Comparison of ENCODE assay signal across 1 cellular context in genomic region chr14:58298477-58298879, GRCh38.
TF ChIP-seq lines count a peak whose summit lies in the region.

A gene with protein sequence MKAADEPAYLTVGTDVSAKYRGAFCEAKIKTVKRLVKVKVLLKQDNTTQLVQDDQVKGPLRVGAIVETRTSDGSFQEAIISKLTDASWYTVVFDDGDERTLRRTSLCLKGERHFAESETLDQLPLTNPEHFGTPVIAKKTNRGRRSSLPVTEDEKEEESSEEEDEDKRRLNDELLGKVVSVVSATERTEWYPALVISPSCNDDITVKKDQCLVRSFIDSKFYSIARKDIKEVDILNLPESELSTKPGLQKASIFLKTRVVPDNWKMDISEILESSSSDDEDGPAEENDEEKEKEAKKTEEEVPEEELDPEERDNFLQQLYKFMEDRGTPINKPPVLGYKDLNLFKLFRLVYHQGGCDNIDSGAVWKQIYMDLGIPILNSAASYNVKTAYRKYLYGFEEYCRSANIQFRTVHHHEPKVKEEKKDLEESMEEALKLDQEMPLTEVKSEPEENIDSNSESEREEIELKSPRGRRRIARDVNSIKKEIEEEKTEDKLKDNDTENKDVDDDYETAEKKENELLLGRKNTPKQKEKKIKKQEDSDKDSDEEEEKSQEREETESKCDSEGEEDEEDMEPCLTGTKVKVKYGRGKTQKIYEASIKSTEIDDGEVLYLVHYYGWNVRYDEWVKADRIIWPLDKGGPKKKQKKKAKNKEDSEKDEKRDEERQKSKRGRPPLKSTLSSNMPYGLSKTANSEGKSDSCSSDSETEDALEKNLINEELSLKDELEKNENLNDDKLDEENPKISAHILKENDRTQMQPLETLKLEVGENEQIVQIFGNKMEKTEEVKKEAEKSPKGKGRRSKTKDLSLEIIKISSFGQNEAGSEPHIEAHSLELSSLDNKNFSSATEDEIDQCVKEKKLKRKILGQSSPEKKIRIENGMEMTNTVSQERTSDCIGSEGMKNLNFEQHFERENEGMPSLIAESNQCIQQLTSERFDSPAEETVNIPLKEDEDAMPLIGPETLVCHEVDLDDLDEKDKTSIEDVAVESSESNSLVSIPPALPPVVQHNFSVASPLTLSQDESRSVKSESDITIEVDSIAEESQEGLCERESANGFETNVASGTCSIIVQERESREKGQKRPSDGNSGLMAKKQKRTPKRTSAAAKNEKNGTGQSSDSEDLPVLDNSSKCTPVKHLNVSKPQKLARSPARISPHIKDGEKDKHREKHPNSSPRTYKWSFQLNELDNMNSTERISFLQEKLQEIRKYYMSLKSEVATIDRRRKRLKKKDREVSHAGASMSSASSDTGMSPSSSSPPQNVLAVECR (plus strand): TSS chr14:58298555. CDS start chr14:58299855, 1,300 bp downstream.

TF ChIP-seq in H1, 55 proteins besides CTCF, POLR2A, EP300 and RAD21 (continued from another document):
- TF ChIP-seq, protein P1, sequence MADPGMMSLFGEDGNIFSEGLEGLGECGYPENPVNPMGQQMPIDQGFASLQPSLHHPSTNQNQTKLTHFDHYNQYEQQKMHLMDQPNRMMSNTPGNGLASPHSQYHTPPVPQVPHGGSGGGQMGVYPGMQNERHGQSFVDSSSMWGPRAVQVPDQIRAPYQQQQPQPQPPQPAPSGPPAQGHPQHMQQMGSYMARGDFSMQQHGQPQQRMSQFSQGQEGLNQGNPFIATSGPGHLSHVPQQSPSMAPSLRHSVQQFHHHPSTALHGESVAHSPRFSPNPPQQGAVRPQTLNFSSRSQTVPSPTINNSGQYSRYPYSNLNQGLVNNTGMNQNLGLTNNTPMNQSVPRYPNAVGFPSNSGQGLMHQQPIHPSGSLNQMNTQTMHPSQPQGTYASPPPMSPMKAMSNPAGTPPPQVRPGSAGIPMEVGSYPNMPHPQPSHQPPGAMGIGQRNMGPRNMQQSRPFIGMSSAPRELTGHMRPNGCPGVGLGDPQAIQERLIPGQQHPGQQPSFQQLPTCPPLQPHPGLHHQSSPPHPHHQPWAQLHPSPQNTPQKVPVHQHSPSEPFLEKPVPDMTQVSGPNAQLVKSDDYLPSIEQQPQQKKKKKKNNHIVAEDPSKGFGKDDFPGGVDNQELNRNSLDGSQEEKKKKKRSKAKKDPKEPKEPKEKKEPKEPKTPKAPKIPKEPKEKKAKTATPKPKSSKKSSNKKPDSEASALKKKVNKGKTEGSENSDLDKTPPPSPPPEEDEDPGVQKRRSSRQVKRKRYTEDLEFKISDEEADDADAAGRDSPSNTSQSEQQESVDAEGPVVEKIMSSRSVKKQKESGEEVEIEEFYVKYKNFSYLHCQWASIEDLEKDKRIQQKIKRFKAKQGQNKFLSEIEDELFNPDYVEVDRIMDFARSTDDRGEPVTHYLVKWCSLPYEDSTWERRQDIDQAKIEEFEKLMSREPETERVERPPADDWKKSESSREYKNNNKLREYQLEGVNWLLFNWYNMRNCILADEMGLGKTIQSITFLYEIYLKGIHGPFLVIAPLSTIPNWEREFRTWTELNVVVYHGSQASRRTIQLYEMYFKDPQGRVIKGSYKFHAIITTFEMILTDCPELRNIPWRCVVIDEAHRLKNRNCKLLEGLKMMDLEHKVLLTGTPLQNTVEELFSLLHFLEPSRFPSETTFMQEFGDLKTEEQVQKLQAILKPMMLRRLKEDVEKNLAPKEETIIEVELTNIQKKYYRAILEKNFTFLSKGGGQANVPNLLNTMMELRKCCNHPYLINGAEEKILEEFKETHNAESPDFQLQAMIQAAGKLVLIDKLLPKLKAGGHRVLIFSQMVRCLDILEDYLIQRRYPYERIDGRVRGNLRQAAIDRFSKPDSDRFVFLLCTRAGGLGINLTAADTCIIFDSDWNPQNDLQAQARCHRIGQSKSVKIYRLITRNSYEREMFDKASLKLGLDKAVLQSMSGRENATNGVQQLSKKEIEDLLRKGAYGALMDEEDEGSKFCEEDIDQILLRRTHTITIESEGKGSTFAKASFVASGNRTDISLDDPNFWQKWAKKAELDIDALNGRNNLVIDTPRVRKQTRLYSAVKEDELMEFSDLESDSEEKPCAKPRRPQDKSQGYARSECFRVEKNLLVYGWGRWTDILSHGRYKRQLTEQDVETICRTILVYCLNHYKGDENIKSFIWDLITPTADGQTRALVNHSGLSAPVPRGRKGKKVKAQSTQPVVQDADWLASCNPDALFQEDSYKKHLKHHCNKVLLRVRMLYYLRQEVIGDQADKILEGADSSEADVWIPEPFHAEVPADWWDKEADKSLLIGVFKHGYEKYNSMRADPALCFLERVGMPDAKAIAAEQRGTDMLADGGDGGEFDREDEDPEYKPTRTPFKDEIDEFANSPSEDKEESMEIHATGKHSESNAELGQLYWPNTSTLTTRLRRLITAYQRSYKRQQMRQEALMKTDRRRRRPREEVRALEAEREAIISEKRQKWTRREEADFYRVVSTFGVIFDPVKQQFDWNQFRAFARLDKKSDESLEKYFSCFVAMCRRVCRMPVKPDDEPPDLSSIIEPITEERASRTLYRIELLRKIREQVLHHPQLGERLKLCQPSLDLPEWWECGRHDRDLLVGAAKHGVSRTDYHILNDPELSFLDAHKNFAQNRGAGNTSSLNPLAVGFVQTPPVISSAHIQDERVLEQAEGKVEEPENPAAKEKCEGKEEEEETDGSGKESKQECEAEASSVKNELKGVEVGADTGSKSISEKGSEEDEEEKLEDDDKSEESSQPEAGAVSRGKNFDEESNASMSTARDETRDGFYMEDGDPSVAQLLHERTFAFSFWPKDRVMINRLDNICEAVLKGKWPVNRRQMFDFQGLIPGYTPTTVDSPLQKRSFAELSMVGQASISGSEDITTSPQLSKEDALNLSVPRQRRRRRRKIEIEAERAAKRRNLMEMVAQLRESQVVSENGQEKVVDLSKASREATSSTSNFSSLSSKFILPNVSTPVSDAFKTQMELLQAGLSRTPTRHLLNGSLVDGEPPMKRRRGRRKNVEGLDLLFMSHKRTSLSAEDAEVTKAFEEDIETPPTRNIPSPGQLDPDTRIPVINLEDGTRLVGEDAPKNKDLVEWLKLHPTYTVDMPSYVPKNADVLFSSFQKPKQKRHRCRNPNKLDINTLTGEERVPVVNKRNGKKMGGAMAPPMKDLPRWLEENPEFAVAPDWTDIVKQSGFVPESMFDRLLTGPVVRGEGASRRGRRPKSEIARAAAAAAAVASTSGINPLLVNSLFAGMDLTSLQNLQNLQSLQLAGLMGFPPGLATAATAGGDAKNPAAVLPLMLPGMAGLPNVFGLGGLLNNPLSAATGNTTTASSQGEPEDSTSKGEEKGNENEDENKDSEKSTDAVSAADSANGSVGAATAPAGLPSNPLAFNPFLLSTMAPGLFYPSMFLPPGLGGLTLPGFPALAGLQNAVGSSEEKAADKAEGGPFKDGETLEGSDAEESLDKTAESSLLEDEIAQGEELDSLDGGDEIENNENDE (IDR thresholded peaks at IDR 0.05; ENCODE audit: insufficient replicate concordance, low read length): no peak
- TF ChIP-seq NRF1 (IDR thresholded peaks at IDR 0.05; ENCODE audit: low read depth, low read length): no peak
- TF ChIP-seq, protein P2, sequence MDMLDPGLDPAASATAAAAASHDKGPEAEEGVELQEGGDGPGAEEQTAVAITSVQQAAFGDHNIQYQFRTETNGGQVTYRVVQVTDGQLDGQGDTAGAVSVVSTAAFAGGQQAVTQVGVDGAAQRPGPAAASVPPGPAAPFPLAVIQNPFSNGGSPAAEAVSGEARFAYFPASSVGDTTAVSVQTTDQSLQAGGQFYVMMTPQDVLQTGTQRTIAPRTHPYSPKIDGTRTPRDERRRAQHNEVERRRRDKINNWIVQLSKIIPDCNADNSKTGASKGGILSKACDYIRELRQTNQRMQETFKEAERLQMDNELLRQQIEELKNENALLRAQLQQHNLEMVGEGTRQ (IDR thresholded peaks at IDR 0.05; ENCODE audit: low read length): no peak
- TF ChIP-seq MAFK (IDR thresholded peaks at IDR 0.05; ENCODE audit: low read depth, low read length): no peak
- TF ChIP-seq, protein P3, sequence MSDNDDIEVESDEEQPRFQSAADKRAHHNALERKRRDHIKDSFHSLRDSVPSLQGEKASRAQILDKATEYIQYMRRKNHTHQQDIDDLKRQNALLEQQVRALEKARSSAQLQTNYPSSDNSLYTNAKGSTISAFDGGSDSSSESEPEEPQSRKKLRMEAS (IDR thresholded peaks at IDR 0.05): no peak; the same call in 1 of the 2 replicates
- TF ChIP-seq YY1 (IDR thresholded peaks at IDR 0.05; ENCODE audit: low read depth, low read length): no peak
- peak; percentile 82 for TF ChIP-seq KDM4A (IDR thresholded peaks at IDR 0.05; ENCODE audit: low read depth, low read length, severe bottlenecking)
- TF ChIP-seq KDM5A (IDR thresholded peaks at IDR 0.05; ENCODE audit: low read length): peak; percentile 72
- no peak for TF ChIP-seq CREB1 (IDR thresholded peaks at IDR 0.05)
- TF ChIP-seq E2F6 (IDR thresholded peaks at IDR 0.05): peak; percentile 41
- no peak for TF ChIP-seq RXRA (IDR thresholded peaks at IDR 0.05; ENCODE audit: insufficient read depth, low read depth, low read length)
- no peak for TF ChIP-seq BACH1 (IDR thresholded peaks at IDR 0.05; ENCODE audit: low read length)
- no peak for TF ChIP-seq RNF2 (IDR thresholded peaks at IDR 0.05; ENCODE audit: borderline replicate concordance, low read depth, low read length, missing control alignments, poor library complexity, severe bottlenecking)
- TF ChIP-seq HDAC2 (IDR thresholded peaks at IDR 0.05; ENCODE audit: borderline replicate concordance in 1 of 2, low read depth in 2 of 2, low read length in 2 of 2): peak; percentile 54 to 96; a peak in 3 of 4 replicates
- no peak for TF ChIP-seq FOSL1 (IDR thresholded peaks at IDR 0.05; ENCODE audit: insufficient read depth, low read depth, low read length)
- TF ChIP-seq GTF2F1 (IDR thresholded peaks at IDR 0.05; ENCODE audit: borderline replicate concordance, low read depth, low read length): no peak
- TF ChIP-seq BRCA1 (IDR thresholded peaks at IDR 0.05; ENCODE audit: low read depth, low read length): no peak
- TF ChIP-seq CHD1 (IDR thresholded peaks at IDR 0.05; ENCODE audit: low read depth, low read length): no peak
- TF ChIP-seq EGR1 (IDR thresholded peaks at IDR 0.05; ENCODE audit: borderline replicate concordance, low read depth, low read length): no peak
- TF ChIP-seq KDM1A (IDR thresholded peaks at IDR 0.05; ENCODE audit: borderline replicate concordance, low read length): no peak
- no peak for TF ChIP-seq RBBP5 (IDR thresholded peaks at IDR 0.05; ENCODE audit: borderline replicate concordance, low read depth, low read length)
- TF ChIP-seq SP4 (IDR thresholded peaks at IDR 0.05; ENCODE audit: low read length): no peak
- no peak for TF ChIP-seq CTBP2 (IDR thresholded peaks at IDR 0.05; ENCODE audit: borderline replicate concordance, insufficient read depth, insufficient read length, low read length)
- TF ChIP-seq SIX5 (IDR thresholded peaks at IDR 0.05; ENCODE audit: low read depth, low read length): no peak
- TF ChIP-seq POU5F1 (IDR thresholded peaks at IDR 0.05; ENCODE audit: low read depth, low read length): no peak
- peak; percentile 20 for TF ChIP-seq TAF7 (optimal IDR thresholded peaks at IDR 0.05; ENCODE audit: borderline replicate concordance, low read depth, low read length)
- TF ChIP-seq, protein P4, sequence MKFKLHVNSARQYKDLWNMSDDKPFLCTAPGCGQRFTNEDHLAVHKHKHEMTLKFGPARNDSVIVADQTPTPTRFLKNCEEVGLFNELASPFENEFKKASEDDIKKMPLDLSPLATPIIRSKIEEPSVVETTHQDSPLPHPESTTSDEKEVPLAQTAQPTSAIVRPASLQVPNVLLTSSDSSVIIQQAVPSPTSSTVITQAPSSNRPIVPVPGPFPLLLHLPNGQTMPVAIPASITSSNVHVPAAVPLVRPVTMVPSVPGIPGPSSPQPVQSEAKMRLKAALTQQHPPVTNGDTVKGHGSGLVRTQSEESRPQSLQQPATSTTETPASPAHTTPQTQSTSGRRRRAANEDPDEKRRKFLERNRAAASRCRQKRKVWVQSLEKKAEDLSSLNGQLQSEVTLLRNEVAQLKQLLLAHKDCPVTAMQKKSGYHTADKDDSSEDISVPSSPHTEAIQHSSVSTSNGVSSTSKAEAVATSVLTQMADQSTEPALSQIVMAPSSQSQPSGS (IDR thresholded peaks at IDR 0.05; ENCODE audit: low read length): no peak
- TF ChIP-seq CHD2 (IDR thresholded peaks at IDR 0.05; ENCODE audit: low read length): no peak
- no peak for TF ChIP-seq ASH2L (IDR thresholded peaks at IDR 0.05; ENCODE audit: low read length)
- peak; percentile 90 for TF ChIP-seq SAP30 (IDR thresholded peaks at IDR 0.05; ENCODE audit: insufficient read depth, insufficient replicate concordance, low read length)
- no peak for TF ChIP-seq JUND (IDR thresholded peaks at IDR 0.05; ENCODE audit: low read length)
- peak; percentile 62 to 94; a peak in 2 of 4 replicates for TF ChIP-seq SIN3A (conservative IDR thresholded peaks at IDR 0.05 in 1 of 2, IDR thresholded peaks at IDR 0.05 in 1 of 2; ENCODE audit: low read depth in 1 of 2, low read length in 2 of 2)
